26 cellular contexts compared by ENCODE assay signal in the genomic region with DNA sequence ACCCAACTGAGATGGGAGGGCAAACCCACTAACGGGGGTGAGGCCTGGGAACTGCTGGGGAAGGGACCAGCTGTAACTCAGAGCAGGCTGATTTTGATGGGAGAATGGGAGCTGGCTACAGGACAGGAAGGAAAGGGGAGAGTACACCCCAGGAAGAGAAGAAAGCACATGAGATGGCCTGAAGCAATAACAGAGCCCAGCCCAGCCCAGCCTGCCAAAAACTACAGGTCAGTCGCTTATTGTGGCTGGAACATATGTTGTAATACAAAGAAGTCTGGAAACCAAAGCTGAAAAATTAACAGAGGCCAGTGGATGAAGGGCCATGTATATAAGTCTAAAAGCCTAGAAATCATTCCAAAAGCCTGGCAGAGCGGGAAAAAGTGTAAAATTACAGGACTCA. TPM values are rescaled to one million over a fixed set of nuclear protein-coding genes. Genes with fewer than 3 reads are reported as not detected.
A peak's percentile ranks its signal among the peaks of the same experiment; 100 is the strongest.
DNase-seq lines count a peak whose midpoint lies in the region; ATAC-seq and TF ChIP-seq lines count a peak whose summit lies in the region.
"Had no signal": no experiment of that assay in that cellular context is flagged by ENCODE, and none has a peak within 500 bp of the region (broad histone marks: within the 10 kb centered on the region; RNA-seq: fewer than 3 reads in every experiment).

No MANE protein-coding gene starts in this region.

- H3K9me3 Mint-ChIP-seq in MCF 10A (ENCODE audit: unreplicated experiment): no peaks in the 10 kb centered on the region
- H3K9me3 Mint-ChIP-seq: activated T-cell treated with anti-CD3 and anti-CD28 coated beads, Interleukin-2, amount 50 U/mL, for 4 hours; CD4-positive, CD25-positive, alpha-beta regulatory T cell; stimulated activated naive B cell treated with anti-CD40 and anti-IgM and Interleukin-4, amounts not matched to agents 10 μg/mL and 1 μg/mL and 100 μg/mL, for 72 hours; T-helper 1 cell treated with Interleukin-12 subunit alpha and Interleukin-12 subunit beta and Interleukin-4 antibody, amounts not matched to agents 30 μg/mL and 1 μg/mL, for 36 hours had no signal

- H3K4me3 ChIP-seq in prostate gland (no peak overlapping the region), left lung (no peak overlapping the region)
- H3K4me3 ChIP-seq: spleen, tibial artery had no signal

- WGBS in prostate gland: 57% methylated on average over 3 of the region's 3 CpGs

- peak overlapping the region; percentile 90 for H3K27ac ChIP-seq in RWPE1
- peak overlapping the region; percentile 62 to 68 for H3K27ac ChIP-seq in prostate gland
- H3K27ac ChIP-seq in left lung: no peak overlapping the region
- H3K27ac ChIP-seq: HL-60, spleen, tibial artery had no signal

- H3K27me3 Mint-ChIP-seq in MCF 10A (ENCODE audit: insufficient read depth, unreplicated experiment): no peaks in the 10 kb centered on the region
- H3K27me3 Mint-ChIP-seq: stimulated activated naive B cell treated with anti-CD40 and anti-IgM and Interleukin-4, amounts not matched to agents 10 μg/mL and 1 μg/mL and 100 μg/mL, for 72 hours had no signal

- no peaks in the 10 kb centered on the region for H3K36me3 Mint-ChIP-seq in MCF 10A (ENCODE audit: insufficient read depth, unreplicated experiment)
- H3K36me3 Mint-ChIP-seq: CD4-positive, CD25-positive, alpha-beta regulatory T cell; stimulated activated naive B cell treated with anti-CD40 and anti-IgM and Interleukin-4, amounts not matched to agents 10 μg/mL and 1 μg/mL and 100 μg/mL, for 72 hours had no signal

- no peaks in the 10 kb centered on the region for H3K36me3 ChIP-seq in prostate gland
- H3K36me3 ChIP-seq in left lung: no peaks in the 10 kb centered on the region
- H3K36me3 ChIP-seq: spleen, tibial artery had no signal

- H3K27me3 ChIP-seq in prostate gland (replicated peaks; ENCODE audit: insufficient read depth) (no peaks in the 10 kb centered on the region), left lung (no peaks in the 10 kb centered on the region)
- H3K27me3 ChIP-seq: spleen, tibial artery had no signal

- H3K4me3 Mint-ChIP-seq in MCF 10A (ENCODE audit: unreplicated experiment): peak overlapping the region; percentile 1
- H3K4me3 Mint-ChIP-seq: activated T-cell treated with anti-CD3 and anti-CD28 coated beads, Interleukin-2, amount 50 U/mL, for 4 hours; CD4-positive, CD25-positive, alpha-beta regulatory T cell; stimulated activated naive B cell treated with anti-CD40 and anti-IgM and Interleukin-4, amounts not matched to agents 10 μg/mL and 1 μg/mL and 100 μg/mL, for 72 hours; T-helper 1 cell treated with Interleukin-12 subunit alpha and Interleukin-12 subunit beta and Interleukin-4 antibody, amounts not matched to agents 30 μg/mL and 1 μg/mL, for 36 hours had no signal

- no TSS peak for BruUV-seq in MCF 10A (replicated peaks; lab: Mats Ljungman, UMichigan)

- H3K4me1 ChIP-seq in prostate gland (replicated peaks): peaks cover 9% of the 10 kb centered on the region
- no peaks in the 10 kb centered on the region for H3K4me1 ChIP-seq in left lung
- H3K4me1 ChIP-seq: tibial artery had no signal

- peak overlapping the region; percentile 3 for H3K27ac Mint-ChIP-seq in MCF 10A (ENCODE audit: low read depth, unreplicated experiment)
- H3K27ac Mint-ChIP-seq: stimulated activated naive B cell treated with anti-CD40 and anti-IgM and Interleukin-4, amounts not matched to agents 10 μg/mL and 1 μg/mL and 100 μg/mL, for 72 hours; T-helper 1 cell treated with Interleukin-12 subunit alpha and Interleukin-12 subunit beta and Interleukin-4 antibody, amounts not matched to agents 30 μg/mL and 1 μg/mL, for 36 hours had no signal

- intact Hi-C loops in MCF 10A (cut with micrococcal nuclease): loop anchor here (5.0 kb wide), 1 partner anchor 526 kb away; no protein-coding TSS in a partner anchor
- intact Hi-C loops in prostate gland (cut with DNase I): loop anchor here (5.0 to 10.0 kb wide), 2 partner anchors 116 to 528 kb away; no protein-coding TSS in a partner anchor
- intact Hi-C loops in left lung (cut with DNase I): loop anchor here in 1 of 2 donors (5.0 kb wide), 1 partner anchor 116 kb away; no protein-coding TSS in a partner anchor

- CTCF ChIA-PET in RWPE1 (lab: Yijun Ruan, JAX): interaction anchor here (1.0 to 1.7 kb wide), 3 partner anchors 23 to 226 kb away, joined by 3 to 5 read pairs (median 4); no protein-coding TSS in a partner anchor
- CTCF ChIA-PET in MCF 10A (lab: Yijun Ruan, JAX): interaction anchor here (0.5 to 5.4 kb wide), 37 partner anchors 7 to 920 kb away, joined by 3 to 139 read pairs (median 8); partner anchors contain the start of genes F11R and KLHDC9

- DNase-seq in RWPE1 (ENCODE audit: low spot score) (no peak), MCF 10A (ENCODE audit: unreplicated experiment) (peak; percentile 69), fibroblast of gingiva (ENCODE audit: low read depth) (peak; percentile 29), prostate gland (ENCODE audit: low spot score) (peak; percentile 62), left lung (no peak), SHP77 treated with DMSO at 0.1 percent for 48 hours (lab: John Stamatoyannopoulos, UW) (no peak)
- DNase-seq: activated naive CD4-positive, alpha-beta T cell; activated T-cell treated with anti-CD3 and anti-CD28 coated beads, Interleukin-2, amount 50 U/mL, for 4 hours; CD4-positive, CD25-positive, alpha-beta regulatory T cell; erythroblast; glutamatergic neuron; HCEC 1CT; Kasumi-1; NCI-H1092; NCI-H1930; NCI-H526 treated with DMSO at 0.1 percent for 48 hours; spleen; stimulated activated CD4-positive, alpha-beta T cell treated with anti-CD3 and anti-CD28 coated beads, Interleukin-2, amount 100 ng/mL, for 48 hours; stimulated activated naive B cell treated with anti-CD40 and anti-IgM and Interleukin-4, amounts not matched to agents 10 μg/mL and 1 μg/mL and 100 μg/mL, for 72 hours had no signal

- TF ChIP-seq POLR2A in prostate gland (IDR thresholded peaks at IDR 0.05): no peak

- POLR2A ChIA-PET in RWPE1 (lab: Yijun Ruan, JAX; ENCODE audit: low non-redundant PET) (no interaction called here), MCF 10A (lab: Yijun Ruan, JAX) (interaction anchor here (0.6 to 5.0 kb wide), 25 partner anchors 7 to 226 kb away, joined by 3 to 88 read pairs (median 6); partner anchors contain the start of genes DEDD, F11R, NIT1 and PFDN2)

- H3K9me3 ChIP-seq in prostate gland: no peaks in the 10 kb centered on the region
- H3K9me3 ChIP-seq in left lung: no peaks in the 10 kb centered on the region
- H3K9me3 ChIP-seq: spleen, tibial artery had no signal

- H3K4me1 Mint-ChIP-seq in MCF 10A (ENCODE audit: insufficient read depth, unreplicated experiment): peaks cover 47% of the 10 kb centered on the region

- no peak for TF ChIP-seq CTCF in RWPE1 (conservative IDR thresholded peaks at IDR 0.05; ENCODE audit: low read depth)
- no peak for TF ChIP-seq CTCF in MCF 10A (IDR thresholded peaks at IDR 0.05; ENCODE audit: unreplicated experiment)
- no peak for TF ChIP-seq CTCF in prostate gland (IDR thresholded peaks at IDR 0.05)
- TF ChIP-seq CTCF in left lung (IDR thresholded peaks at IDR 0.05): no peak

- ATAC-seq in HG03432 (IDR thresholded peaks at IDR 0.05; ENCODE audit: unreplicated experiment) (no peak), left lung (no peak)
- ATAC-seq: activated T-cell treated with anti-CD3 and anti-CD28 coated beads, Interleukin-2, amount 50 U/mL, for 4 hours; Panc1; stimulated activated naive B cell treated with anti-CD40 and anti-IgM and Interleukin-4, amounts not matched to agents 10 μg/mL and 1 μg/mL and 100 μg/mL, for 72 hours had no signal

RNA-seq across cellular contexts. Expression of gene ITLN2, which starts 1.6 kb away (rescaled TPM):
- total RNA-seq in MCF 10A (2022) (0.27 TPM in 1 of 2 replicates, not detected in the other), prostate gland (1 to 10 TPM in 1 of 2 donors, under 1 TPM in 1; 0.82 to 2.4 TPM), left lung (1 to 10 TPM; 1.5 to 1.8 TPM)
- total RNA-seq: activated T-cell treated with anti-CD3 and anti-CD28 coated beads, Interleukin-2, amount 50 U/mL, for 4 hours; astrocyte; CD4-positive, CD25-positive, alpha-beta regulatory T cell; kidney epithelial cell; spleen had no signal

Comparison
In these comparisons a context has a peak if more than half of its experiments do, and no peak if none do; other contexts are left out.
1. DNase-seq: peak in MCF 10A (single experiment), fibroblast of gingiva (single experiment) and prostate gland (single experiment); none in RWPE1 (single experiment), left lung (0 of 2) and SHP77 treated with DMSO at 0.1 percent for 48 hours (single experiment).
2. H3K27ac ChIP-seq: peak in RWPE1 (single experiment) and prostate gland (2 of 2); none in left lung (0 of 2).